In the genomic region with DNA sequence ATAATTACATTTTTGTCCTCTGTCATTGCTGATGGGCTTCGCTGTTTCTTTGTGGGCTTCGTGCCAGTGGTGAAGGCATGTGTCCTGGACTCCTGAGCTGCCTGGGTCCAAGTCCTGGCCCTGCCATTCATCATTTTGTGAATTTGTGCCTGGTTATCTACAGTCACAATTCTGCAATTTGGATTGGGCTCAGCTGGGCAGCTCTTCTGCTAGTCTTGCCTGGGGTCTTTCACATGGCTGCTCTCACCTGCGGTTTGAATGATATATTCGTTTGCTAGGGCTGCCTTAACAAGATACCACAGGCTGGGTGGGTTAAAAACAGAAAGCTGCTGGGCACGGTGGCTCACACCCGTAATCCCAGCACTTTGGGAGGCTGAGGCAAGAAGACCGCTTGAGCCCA, we compare ENCODE assay signal across 23 cellular contexts.
DNase-seq lines count a peak whose midpoint lies in the region; ATAC-seq, FAIRE-seq and TF ChIP-seq lines count a peak whose summit lies in the region.
"Had no signal": no experiment of that assay in that cellular context is flagged by ENCODE, and none has a peak within 500 bp of the region (broad histone marks: within the 10 kb centered on the region; RNA-seq: fewer than 3 reads in every experiment).

No MANE protein-coding gene starts in this region.

- no TSS peak for BruUV-seq in HepG2 (replicated peaks; lab: Mats Ljungman, UMichigan)

- H3K4me3 ChIP-seq in GM23338, result no peak overlapping the region
- no peak overlapping the region for H3K4me3 ChIP-seq in HepG2 (replicated peaks in 1 of 3; ENCODE audit: insufficient read depth in 1 of 3, low read depth in 2 of 3, low read length in 3 of 3)
- H3K4me3 ChIP-seq in spleen, result no peak overlapping the region
- H3K4me3 ChIP-seq in MG63, result no peak overlapping the region
- H3K4me3 ChIP-seq: BLaER1 treated with 17β-estradiol and CSF1 and Interleukin-3, amounts not matched to agents 10 nM and 100 nM had no signal

- TF ChIP-seq EP300 in HepG2 (IDR thresholded peaks at IDR 0.05; ENCODE audit: low read depth in 2 of 2, low read length in 2 of 2) (no peak), HepG2 (CRISPR knock-in tag; IDR thresholded peaks at IDR 0.05; ENCODE audit: borderline replicate concordance) (no peak)

- H3F3A ChIP-seq in GM23338 (replicated peaks; ENCODE audit: low read depth), result no peaks in the 10 kb centered on the region

- no peak overlapping the region for H3K27ac Mint-ChIP-seq in activated T-cell treated with anti-CD3 and anti-CD28 coated beads, Interleukin-2, amount 50 U/mL, for 24 hours
- H3K27ac Mint-ChIP-seq in GM23338, result no peak overlapping the region
- no peak overlapping the region for H3K27ac Mint-ChIP-seq in natural killer cell
- H3K27ac Mint-ChIP-seq: CD4-positive, alpha-beta memory T cell had no signal

- H3K9me3 ChIP-seq in HepG2 (ENCODE audit: low read length) (peaks cover 7% of the 10 kb centered on the region; the same call in 1 of the 2 replicates), spleen (peaks cover 0 to 26% (median 19%) of the 10 kb centered on the region in 8 donors), MG63 (peaks cover 5% of the 10 kb centered on the region)

- POLR2A ChIA-PET in HepG2 (lab: Yijun Ruan, JAX), result no interaction called here

- whole genome bisulfite sequencing in HepG2 (ENCODE audit: low lambda C conversion rate), result 50% methylated on average over 7 of the region's 7 CpGs
- 84 to 96% (median 91%) methylated on average over 7 of the region's 7 CpGs for WGBS in spleen, 5 donors

- no peak overlapping the region for H3K9ac ChIP-seq in HepG2 (ENCODE audit: insufficient read depth, low read depth, low read length)
- H3K9ac ChIP-seq: BLaER1 treated with 17β-estradiol and CSF1 and Interleukin-3, amounts not matched to agents 10 nM and 100 nM had no signal

- no peaks in the 10 kb centered on the region for H3K4me1 Mint-ChIP-seq in activated T-cell treated with anti-CD3 and anti-CD28 coated beads, Interleukin-2, amount 50 U/mL, for 24 hours (ENCODE audit: low read depth)
- no peaks in the 10 kb centered on the region for H3K4me1 Mint-ChIP-seq in GM23338
- H3K4me1 Mint-ChIP-seq in natural killer cell, result no peaks in the 10 kb centered on the region
- H3K4me1 Mint-ChIP-seq: CD4-positive, alpha-beta memory T cell had no signal

- DNase-seq in activated T-cell treated with anti-CD3 and anti-CD28 coated beads, Interleukin-2, amount 50 U/mL, for 24 hours, result peak; percentile 2
- no peak for DNase-seq in activated T-cell treated with anti-CD3 and anti-CD28 coated beads, Interleukin-2, amount 50 U/mL, for 48 hours
- no peak for DNase-seq in GM23338 (ENCODE audit: low spot score)
- DNase-seq in HepG2 (ENCODE audit: low spot score), result no peak
- peak; percentile 17 for DNase-seq in spleen
- DNase-seq in MG63, result no peak
- DNase-seq in iPS-NIHi7 (ENCODE audit: extremely low spot score), result no peak
- DNase-seq in natural killer cell, result no peak
- DNase-seq: AML-193; BE2C; Calu3; CD4-positive, alpha-beta memory T cell; COR-L47; DMS153; DND-41; H7; HCEC 1CT had no signal

- H3K9me3 Mint-ChIP-seq in activated T-cell treated with anti-CD3 and anti-CD28 coated beads, Interleukin-2, amount 50 U/mL, for 24 hours, result peaks cover 3% of the 10 kb centered on the region
- H3K9me3 Mint-ChIP-seq in GM23338, result peaks cover 30% of the 10 kb centered on the region
- no peaks in the 10 kb centered on the region for H3K9me3 Mint-ChIP-seq in natural killer cell

- no peaks in the 10 kb centered on the region for H3K36me3 Mint-ChIP-seq in activated T-cell treated with anti-CD3 and anti-CD28 coated beads, Interleukin-2, amount 50 U/mL, for 24 hours (ENCODE audit: low read depth)
- H3K36me3 Mint-ChIP-seq in GM23338 (ENCODE audit: low read depth), result peaks cover 9% of the 10 kb centered on the region; the same call in 2 of the 3 replicates
- no peaks in the 10 kb centered on the region for H3K36me3 Mint-ChIP-seq in natural killer cell
- H3K36me3 Mint-ChIP-seq: CD4-positive, alpha-beta memory T cell had no signal

- in situ Hi-C loops in HepG2 (cut with HindIII; ENCODE audit: extremely low pct_ligation_motif_present, low pct_unique_long_range_greater_than_20kb), result no loop called here

- FAIRE-seq in HepG2 (lab: Jason Lieb, UNC), result no peak
- FAIRE-seq: A204.1, G401.6, GM12892, H1 had no signal

- no peaks in the 10 kb centered on the region for H4K20me1 ChIP-seq in GM23338 (replicated peaks; ENCODE audit: insufficient read depth)
- H4K20me1 ChIP-seq in HepG2 (ENCODE audit: insufficient read depth, low read length), result no peaks in the 10 kb centered on the region
- H4K20me1 ChIP-seq: BLaER1 treated with 17β-estradiol and CSF1 and Interleukin-3, amounts not matched to agents 10 nM and 100 nM had no signal

- no peaks in the 10 kb centered on the region for H3K79me2 ChIP-seq in GM23338 (replicated peaks; ENCODE audit: insufficient read depth)
- H3K79me2 ChIP-seq in HepG2 (ENCODE audit: insufficient read depth, low read length), result no peaks in the 10 kb centered on the region

- H3K27me3 ChIP-seq in GM23338 (ENCODE audit: insufficient read depth) (no peaks in the 10 kb centered on the region), HepG2 (ENCODE audit: control insufficient read depth in 1 of 2, insufficient read depth in 2 of 2, low read length in 2 of 2) (no peaks in the 10 kb centered on the region), spleen (replicated peaks in 1 of 7) (no peaks in the 10 kb centered on the region), MG63 (no peaks in the 10 kb centered on the region)
- H3K27me3 ChIP-seq: BE2C; BLaER1 treated with 17β-estradiol and CSF1 and Interleukin-3, amounts not matched to agents 10 nM and 100 nM had no signal

- TF ChIP-seq RAD21 in HepG2 (CRISPR knock-in tag; IDR thresholded peaks at IDR 0.05), result no peak

- H3K4me1 ChIP-seq in GM23338 (ENCODE audit: insufficient read depth) (no peaks in the 10 kb centered on the region), HepG2 (ENCODE audit: insufficient read depth, low read length) (no peaks in the 10 kb centered on the region), spleen (no peaks in the 10 kb centered on the region)
- H3K4me1 ChIP-seq: BE2C had no signal

- TF ChIP-seq POLR2A in HepG2 (IDR thresholded peaks at IDR 0.05; ENCODE audit: insufficient read depth in 1 of 2, low read depth in 2 of 2, low read length in 2 of 2) (no peak), spleen (IDR thresholded peaks at IDR 0.05) (no peak)

- no peak overlapping the region for H3K27ac ChIP-seq in GM23338 (ENCODE audit: low read depth)
- no peak overlapping the region for H3K27ac ChIP-seq in HepG2 (ENCODE audit: extremely low read length, insufficient read depth, low read length)
- H3K27ac ChIP-seq in spleen, result no peak overlapping the region
- H3K27ac ChIP-seq: 22Rv1; BLaER1 treated with 17β-estradiol and CSF1 and Interleukin-3, amounts not matched to agents 10 nM and 100 nM had no signal

- H3K4me2 ChIP-seq in GM23338 (no peak overlapping the region), HepG2 (ENCODE audit: low read depth, low read length) (no peak overlapping the region)
- H3K4me2 ChIP-seq: BLaER1 treated with 17β-estradiol and CSF1 and Interleukin-3, amounts not matched to agents 10 nM and 100 nM had no signal

- intact Hi-C loops in HepG2 (cut with micrococcal nuclease; ENCODE audit: unreplicated experiment) (no loop called here), spleen (cut with DNase I; ENCODE audit: low total_unique reads) (no loop called here), natural killer cell (cut with micrococcal nuclease) (no loop called here)

- H3K36me3 ChIP-seq in GM23338 (ENCODE audit: insufficient read depth) (peaks cover 3% of the 10 kb centered on the region; the same call in 1 of the 2 replicates), HepG2 (replicated peaks in 1 of 2; ENCODE audit: control insufficient read depth in 1 of 2, insufficient read depth in 2 of 2, low read length in 2 of 2) (no peaks in the 10 kb centered on the region), spleen (no peaks in the 10 kb centered on the region), MG63 (no peaks in the 10 kb centered on the region)
- H3K36me3 ChIP-seq: BE2C; BLaER1 treated with 17β-estradiol and CSF1 and Interleukin-3, amounts not matched to agents 10 nM and 100 nM had no signal

- TF ChIP-seq CTCF in GM23338 (conservative IDR thresholded peaks at IDR 0.05; ENCODE audit: low read depth in 2 of 2), result no peak
- no peak for TF ChIP-seq CTCF in HepG2 (CRISPR knock-in tag; IDR thresholded peaks at IDR 0.05)
- TF ChIP-seq CTCF in spleen (IDR thresholded peaks at IDR 0.05 in 8 of 11, conservative IDR thresholded peaks at IDR 0.05 in 3 of 11), result no peak
- no peak for TF ChIP-seq CTCF in natural killer cell (IDR thresholded peaks at IDR 0.05)

- CTCF ChIA-PET in HepG2 (lab: Yijun Ruan, JAX; ENCODE audit: low intra/inter-chr PET ratio, low total read pairs), result no interaction called here

- H3K4me3 Mint-ChIP-seq in activated T-cell treated with anti-CD3 and anti-CD28 coated beads, Interleukin-2, amount 50 U/mL, for 24 hours, result no peak overlapping the region
- H3K4me3 Mint-ChIP-seq in GM23338 (no peak overlapping the region), natural killer cell (no peak overlapping the region)
- H3K4me3 Mint-ChIP-seq: CD4-positive, alpha-beta memory T cell had no signal

- no peaks in the 10 kb centered on the region for H3K9me2 ChIP-seq in GM23338 (ENCODE audit: insufficient read depth)

- ATAC-seq in GM23338, result no peak
- ATAC-seq in HepG2, result no peak
- ATAC-seq in natural killer cell, result no peak

- H3K27me3 Mint-ChIP-seq in activated T-cell treated with anti-CD3 and anti-CD28 coated beads, Interleukin-2, amount 50 U/mL, for 24 hours, result no peaks in the 10 kb centered on the region
- H3K27me3 Mint-ChIP-seq in GM23338 (ENCODE audit: insufficient read depth, low read depth, poor library complexity) (peaks cover 7% of the 10 kb centered on the region), natural killer cell (ENCODE audit: low read depth in 2 of 2) (no peaks in the 10 kb centered on the region)
- H3K27me3 Mint-ChIP-seq: CD4-positive, alpha-beta memory T cell had no signal

- H2AFZ ChIP-seq in GM23338, result no peak overlapping the region
- H2AFZ ChIP-seq in HepG2 (ENCODE audit: low read length), result no peak overlapping the region

TF ChIP-seq in GM23338, 12 proteins besides CTCF, POLR2A, EP300 and RAD21:
- TF ChIP-seq NANOG (IDR thresholded peaks at IDR 0.05; ENCODE audit: borderline replicate concordance) (no peak), ZNF331 (CRISPR knock-in tag; IDR thresholded peaks at IDR 0.05; ENCODE audit: low read depth) (peak; percentile 83)

TF ChIP-seq in HepG2, 621 proteins besides CTCF, POLR2A, EP300 and RAD21 (continues in another document):
- TF ChIP-seq ZNF331 (CRISPR knock-in tag; IDR thresholded peaks at IDR 0.05), result peak; percentile 98

Comparison
In these comparisons a context has a peak if more than half of its experiments do, and no peak if none do; other contexts are left out.
1. DNase-seq: peak in activated T-cell treated with anti-CD3 and anti-CD28 coated beads, Interleukin-2, amount 50 U/mL, for 24 hours (single experiment) and spleen (single experiment); none in activated T-cell treated with anti-CD3 and anti-CD28 coated beads, Interleukin-2, amount 50 U/mL, for 48 hours (0 of 2), GM23338 (single experiment), HepG2 (single experiment), MG63 (single experiment), iPS-NIHi7 (single experiment) and natural killer cell (single experiment).